8 cellular contexts compared by ENCODE assay signal in genomic region chr11:57568330-57568766, GRCh38. TPM values are rescaled to one million over a fixed set of nuclear protein-coding genes. Genes with fewer than 3 reads are reported as not detected.
DNase-seq lines count a peak whose midpoint lies in the region; ATAC-seq and TF ChIP-seq lines count a peak whose summit lies in the region.

No MANE protein-coding gene starts in this region.

- H3K4me1 ChIP-seq in Karpas-422 (ENCODE audit: low read length) = peaks cover 19% of the 10 kb centered on the region
- peaks cover 6% of the 10 kb centered on the region for H3K4me1 ChIP-seq in endocrine pancreas (ENCODE audit: control insufficient read depth, insufficient read depth, low read length)
- H3K4me1 ChIP-seq in testis = peaks cover 22% of the 10 kb centered on the region

- H3K27me3 ChIP-seq in Karpas-422 (ENCODE audit: low read length) (no peaks in the 10 kb centered on the region), endocrine pancreas (ENCODE audit: control insufficient read depth, insufficient read depth, low read length) (no peaks in the 10 kb centered on the region), testis (no peaks in the 10 kb centered on the region)

- H3K36me3 Mint-ChIP-seq in natural killer cell = no peaks in the 10 kb centered on the region

- DNase-seq in EL = peak; percentile 80
- no peak for DNase-seq in Karpas-422
- DNase-seq in activated CD4-positive, alpha-beta T cell treated with anti-CD3 and anti-CD28 coated beads for 4 hours = peak; percentile 83 to 90
- peak; percentile 88 for DNase-seq in natural killer cell
- DNase-seq in testis = no peak
- DNase-seq in NCI-H1436 treated with DMSO at 0.1 percent for 48 hours (lab: John Stamatoyannopoulos, UW) = no peak

- H2AFZ ChIP-seq in Karpas-422 (ENCODE audit: low read length) = peak overlapping the region; percentile 99; the same call in 1 of the 2 replicates

- no peak for TF ChIP-seq POLR2A in testis (IDR thresholded peaks at IDR 0.05)

- H3K27ac Mint-ChIP-seq in natural killer cell = peak overlapping the region; percentile 96 to 99

- H3K4me1 Mint-ChIP-seq in natural killer cell = peaks cover 38 to 47% of the 10 kb centered on the region in 2 donors

- H4K20me1 ChIP-seq in Karpas-422 (ENCODE audit: insufficient read depth, low read depth, low read length) = no peaks in the 10 kb centered on the region

- H3K27ac ChIP-seq in Karpas-422 (ENCODE audit: low read length) (no peak overlapping the region), testis (peak overlapping the region; percentile 79 to 90)

- H3K4me2 ChIP-seq in Karpas-422 (ENCODE audit: low read depth, low read length, poor library complexity, severe bottlenecking) = peak overlapping the region; percentile 93

- ATAC-seq in GM21619 (IDR thresholded peaks at IDR 0.05; ENCODE audit: unreplicated experiment) (peak; percentile 62), natural killer cell (peak; percentile 2 to 19 (median 6))

- WGBS in testis, 2 donors = 17 to 25% methylated on average over 6 of the region's 6 CpGs

- no peaks in the 10 kb centered on the region for H3K9me2 ChIP-seq in Karpas-422 (replicated peaks; ENCODE audit: insufficient read depth, low read length)

- H3K9me3 Mint-ChIP-seq in natural killer cell = no peaks in the 10 kb centered on the region

- peak overlapping the region; percentile 98 for H3K9ac ChIP-seq in Karpas-422 (ENCODE audit: low read length)
- peak overlapping the region; percentile 86 for H3K9ac ChIP-seq in endocrine pancreas (ENCODE audit: control insufficient read depth, insufficient read depth, low read length)

- H3K36me3 ChIP-seq in Karpas-422 (ENCODE audit: insufficient read depth, low read length) (no peaks in the 10 kb centered on the region; the same call in 1 of the 2 replicates), endocrine pancreas (ENCODE audit: control insufficient read depth, insufficient read depth, low read length) (no peaks in the 10 kb centered on the region), testis (ENCODE audit: low read depth, missing control alignments) (no peaks in the 10 kb centered on the region)

- peak overlapping the region; percentile 100 for H3K4me3 ChIP-seq in Karpas-422 (ENCODE audit: low read length)
- H3K4me3 ChIP-seq in endocrine pancreas (ENCODE audit: control insufficient read depth, insufficient read depth, low read length) = peak overlapping the region; percentile 45
- peak overlapping the region; percentile 65 to 85 for H3K4me3 ChIP-seq in testis

- H3K4me3 Mint-ChIP-seq in natural killer cell = peak overlapping the region; percentile 99

- intact Hi-C loops in natural killer cell (cut with micrococcal nuclease) = loop anchor here (1.0 to 5.0 kb wide), 6 partner anchors 73 to 1009 kb away; partner anchors contain the start of genes LPXN, MED19, TMX2 and ZFP91
- intact Hi-C loops in testis (cut with DNase I; ENCODE audit: low total_unique reads) = loop anchor here (5.0 kb wide), 1 partner anchor 69 kb away; no protein-coding TSS in a partner anchor

- H3K27me3 Mint-ChIP-seq in natural killer cell (ENCODE audit: low read depth in 2 of 2) = no peaks in the 10 kb centered on the region

- TF ChIP-seq CTCF in natural killer cell (IDR thresholded peaks at IDR 0.05) (peak; percentile 24), testis (IDR thresholded peaks at IDR 0.05) (peak in 2 of 3 experiments; percentile 82 to 90)

- H3K9me3 ChIP-seq in Karpas-422 (ENCODE audit: low read length) (no peaks in the 10 kb centered on the region), endocrine pancreas (ENCODE audit: control insufficient read depth, low read length) (no peaks in the 10 kb centered on the region), testis (no peaks in the 10 kb centered on the region)

- peaks cover 39% of the 10 kb centered on the region for H3K79me2 ChIP-seq in Karpas-422 (ENCODE audit: low read length)

RNA-seq across cellular contexts. Expression of gene UBE2L6, which starts 0.9 kb away (rescaled TPM):
- total RNA-seq in Karpas-422 (2014; rRNA removed; shearing (Covaris generic); ENCODE audit: low replicate concordance) = 123 and 129 TPM in 2 replicates
- total RNA-seq in natural killer cell (100 to 1,000 TPM in 2 of 3 donors, 10 to 100 TPM in 1; 89.1 to 108 (median 103) TPM), testis (10 to 100 TPM; 13.3 to 19.8 TPM)
- 43.6 TPM for polyA plus RNA-seq in testis (ENCODE audit: insufficient read depth, low read depth, low replicate concordance)

RNA-seq across cellular contexts. Expression of gene SERPING1, which starts 29.1 kb away (rescaled TPM):
- total RNA-seq in Karpas-422 (2014; rRNA removed; shearing (Covaris generic); ENCODE audit: low replicate concordance) = not detected in 2 replicates
- under 1 TPM in 1 of 3 donors, not detected in 2; 0.50 TPM for total RNA-seq in natural killer cell
- total RNA-seq in testis = 100 to 1,000 TPM in 1 of 2 donors, 10 to 100 TPM in 1; 53.6 to 113 TPM
- polyA plus RNA-seq in testis (ENCODE audit: insufficient read depth, low read depth, low replicate concordance) = 273 TPM

RNA-seq across cellular contexts. Expression of gene SMTNL1, which starts 31.0 kb away (rescaled TPM):
- total RNA-seq in Karpas-422 (2014; rRNA removed; shearing (Covaris generic); ENCODE audit: low replicate concordance) = not detected in 2 replicates
- total RNA-seq in natural killer cell = not detected
- total RNA-seq in testis = under 1 TPM; 0.37 to 0.47 TPM
- 2.0 TPM for polyA plus RNA-seq in testis (ENCODE audit: insufficient read depth, low read depth, low replicate concordance)

RNA-seq across cellular contexts. Expression of gene TIMM10, which starts 37.8 kb away (rescaled TPM):
- total RNA-seq in Karpas-422 (2014; rRNA removed; shearing (Covaris generic); ENCODE audit: low replicate concordance) = 48.0 and 49.8 TPM in 2 replicates
- total RNA-seq in natural killer cell (10 to 100 TPM; 15.0 to 18.8 (median 17.1) TPM), testis (10 to 100 TPM; 27.7 to 49.1 TPM)
- polyA plus RNA-seq in testis (ENCODE audit: insufficient read depth, low read depth, low replicate concordance) = 56.9 TPM

RNA-seq across cellular contexts. Expression of gene SLC43A1, which starts 52.8 kb away (rescaled TPM):
- total RNA-seq in Karpas-422 (2014; rRNA removed; shearing (Covaris generic); ENCODE audit: low replicate concordance) = 238 and 244 TPM in 2 replicates
- total RNA-seq in natural killer cell = 10 to 100 TPM; 11.3 to 20.6 (median 13.9) TPM
- total RNA-seq in testis = 10 to 100 TPM; 12.2 to 12.3 TPM
- polyA plus RNA-seq in testis (ENCODE audit: insufficient read depth, low read depth, low replicate concordance) = 6.5 TPM

Comparison
In these comparisons a context has a peak if more than half of its experiments do, and no peak if none do; other contexts are left out.
1. DNase-seq: peak in EL (single experiment), activated CD4-positive, alpha-beta T cell treated with anti-CD3 and anti-CD28 coated beads for 4 hours (2 of 2) and natural killer cell (single experiment); none in Karpas-422 (single experiment), testis (single experiment) and NCI-H1436 treated with DMSO at 0.1 percent for 48 hours (single experiment).
2. H3K4me3 ChIP-seq: peak in every context shown above with its lines; median percentile 100 in Karpas-422; 75 in testis; 45 in endocrine pancreas.
3. RNA of gene SERPING1, which starts 29.1 kb away (total RNA-seq): 53.6 to 113 TPM in testis; 0.50 TPM in natural killer cell and not detected in Karpas-422; every median in the first group is over 10 times any median in the second.